ENCODE assay signal across 20 cellular contexts in genomic region chr9:112323378-112323854, GRCh38.
"Had no signal": no experiment of that assay in that cellular context is flagged by ENCODE, and none has a peak within 500 bp of the region (broad histone marks: within the 10 kb centered on the region; RNA-seq: fewer than 3 reads in every experiment).

No MANE protein-coding gene starts in this region.

- H3K27ac Mint-ChIP-seq: activated naive CD8-positive, alpha-beta T cell treated with anti-CD3 and anti-CD28 coated beads for 36 hours; activated T-cell treated with anti-CD3 and anti-CD28 coated beads, Interleukin-2, amount 50 U/mL, for 24 hours; dendritic cell treated with granulocyte-macrophage colony-stimulating factor and Interleukin-4, amounts not matched to agents 40 ng/mL and 50 ng/mL, for 4 days had no signal

- H3K36me3 ChIP-seq: brain microvascular endothelial cell, gastroesophageal sphincter, lower lobe of right lung, SJCRH30 had no signal

- H3K27ac ChIP-seq: brain microvascular endothelial cell, gastroesophageal sphincter, heart right ventricle, lower lobe of right lung, right atrium auricular region, SJCRH30, skin epidermis had no signal

- H3K9me3 Mint-ChIP-seq: dendritic cell treated with granulocyte-macrophage colony-stimulating factor and Interleukin-4, amounts not matched to agents 40 ng/mL and 50 ng/mL, for 4 days had no signal

- H3K4me3 ChIP-seq: gastroesophageal sphincter, heart right ventricle, lower lobe of right lung, right atrium auricular region, SJCRH30, skin epidermis had no signal

- H3K4me1 ChIP-seq: right atrium auricular region had no signal

- DNase-seq: activated CD4-positive, CD25-positive, alpha-beta regulatory T cell treated with anti-CD3 and anti-CD28 coated beads, Interleukin-2, amount 50 U/mL, for 72 hours; activated gamma-delta T cell; activated naive CD8-positive, alpha-beta T cell treated with anti-CD3 and anti-CD28 coated beads for 36 hours; activated T-cell treated with anti-CD3 and anti-CD28 coated beads, Interleukin-2, amount 50 U/mL, for 24 hours; brain microvascular endothelial cell; cerebellar nuclear complex; effector memory CD4-positive, alpha-beta T cell; heart right ventricle; left cardiac atrium; lower lobe of right lung; midbrain; naive B cell; posterior cingulate gyrus; SJCRH30; stimulated activated CD4-positive, alpha-beta T cell treated with anti-CD3 and anti-CD28 coated beads, Interleukin-4, amount 100 ng/mL, for 24 hours; stimulated activated naive CD8-positive, alpha-beta T cell treated with anti-CD3 and anti-CD28 coated beads, Interleukin-15, amount 100 ng/mL, for 72 hours had no signal

- H3K9me3 ChIP-seq: gastroesophageal sphincter, lower lobe of right lung had no signal

- ATAC-seq: gastroesophageal sphincter; heart right ventricle; left cardiac atrium; lower lobe of right lung; stimulated activated naive CD8-positive, alpha-beta T cell treated with anti-CD3 and anti-CD28 coated beads, Interleukin-15, amount 100 ng/mL, for 72 hours had no signal

- H3K27me3 Mint-ChIP-seq: activated naive CD8-positive, alpha-beta T cell treated with anti-CD3 and anti-CD28 coated beads for 36 hours; activated T-cell treated with anti-CD3 and anti-CD28 coated beads, Interleukin-2, amount 50 U/mL, for 24 hours; dendritic cell treated with granulocyte-macrophage colony-stimulating factor and Interleukin-4, amounts not matched to agents 40 ng/mL and 50 ng/mL, for 4 days; naive B cell; stimulated activated naive CD8-positive, alpha-beta T cell treated with anti-CD3 and anti-CD28 coated beads, Interleukin-15, amount 100 ng/mL, for 72 hours had no signal

- H3K4me3 Mint-ChIP-seq: activated naive CD8-positive, alpha-beta T cell treated with anti-CD3 and anti-CD28 coated beads for 36 hours; activated T-cell treated with anti-CD3 and anti-CD28 coated beads, Interleukin-2, amount 50 U/mL, for 24 hours; dendritic cell treated with granulocyte-macrophage colony-stimulating factor and Interleukin-4, amounts not matched to agents 40 ng/mL and 50 ng/mL, for 4 days; stimulated activated naive CD8-positive, alpha-beta T cell treated with anti-CD3 and anti-CD28 coated beads, Interleukin-15, amount 100 ng/mL, for 72 hours had no signal

- H3K27me3 ChIP-seq: brain microvascular endothelial cell, gastroesophageal sphincter, heart right ventricle, right atrium auricular region, SJCRH30 had no signal
